In genomic region chr12:28191018-28191595, GRCh38 we compare ENCODE assay signal across 8 cellular contexts. TPM values are rescaled to one million over a fixed set of nuclear protein-coding genes. Genes with fewer than 3 reads are reported as not detected.
DNase-seq lines count a peak whose midpoint lies in the region; ATAC-seq and TF ChIP-seq lines count a peak whose summit lies in the region.

No MANE protein-coding gene starts in this region.

- H3K79me2 ChIP-seq in OCI-LY3 (ENCODE audit: low read length), result peaks cover 37% of the 10 kb centered on the region

- intact Hi-C loops in left ventricle myocardium superior (cut with micrococcal nuclease), result no loop called here

- peak; percentile 76 for DNase-seq in ELR (ENCODE audit: low read depth)
- DNase-seq in HAP-1 (ENCODE audit: low spot score in 2 of 2), result no peak
- DNase-seq in left ventricle myocardium superior, result peak; percentile 33
- DNase-seq in retinal pigment epithelial cell (ENCODE audit: low read depth), result no peak
- no peak for DNase-seq in OCI-M2 (lab: John Stamatoyannopoulos, UW; ENCODE audit: unreplicated experiment)
- DNase-seq in DMS53 (lab: John Stamatoyannopoulos, UW), result no peak

- H3K4me3 Mint-ChIP-seq in activated naive CD4-positive, alpha-beta T cell treated with anti-CD3 and anti-CD28 coated beads, Interleukin-2, amount 50 U/mL, for 24 hours, result peak overlapping the region; percentile 92

- peak overlapping the region; percentile 99 for H3K27ac Mint-ChIP-seq in activated naive CD4-positive, alpha-beta T cell treated with anti-CD3 and anti-CD28 coated beads, Interleukin-2, amount 50 U/mL, for 24 hours

- H3K27me3 Mint-ChIP-seq in activated naive CD4-positive, alpha-beta T cell treated with anti-CD3 and anti-CD28 coated beads, Interleukin-2, amount 50 U/mL, for 24 hours, result no peaks in the 10 kb centered on the region

- H3K9me3 Mint-ChIP-seq in activated naive CD4-positive, alpha-beta T cell treated with anti-CD3 and anti-CD28 coated beads, Interleukin-2, amount 50 U/mL, for 24 hours, result no peaks in the 10 kb centered on the region

- H3K36me3 ChIP-seq in HAP-1 (replicated peaks), result peaks cover 3% of the 10 kb centered on the region; the same call in 1 of the 2 replicates
- H3K36me3 ChIP-seq in OCI-LY3 (replicated peaks; ENCODE audit: low read depth, low read length), result no peaks in the 10 kb centered on the region

- peak; percentile 64 for ATAC-seq in left ventricle myocardium superior

- H2AFZ ChIP-seq in OCI-LY3 (ENCODE audit: low read depth, low read length), result peak overlapping the region; percentile 94

- H3K9ac ChIP-seq in OCI-LY3 (ENCODE audit: low read length), result peak overlapping the region; percentile 75

- in situ Hi-C loops in HAP-1 (cut with MboI; ENCODE audit: low sequenced_read_pairs), result no loop called here

- peaks cover 19% of the 10 kb centered on the region for H3K36me3 Mint-ChIP-seq in activated naive CD4-positive, alpha-beta T cell treated with anti-CD3 and anti-CD28 coated beads, Interleukin-2, amount 50 U/mL, for 24 hours

- no peaks in the 10 kb centered on the region for H3K27me3 ChIP-seq in HAP-1 (ENCODE audit: low read depth)
- no peaks in the 10 kb centered on the region for H3K27me3 ChIP-seq in OCI-LY3 (ENCODE audit: low read depth, low read length)

- H3K4me2 ChIP-seq in OCI-LY3 (ENCODE audit: low read length), result peak overlapping the region; percentile 86

- peaks cover 83% of the 10 kb centered on the region for H3K4me1 Mint-ChIP-seq in activated naive CD4-positive, alpha-beta T cell treated with anti-CD3 and anti-CD28 coated beads, Interleukin-2, amount 50 U/mL, for 24 hours

- H3K4me3 ChIP-seq in HAP-1 (peak overlapping the region; percentile 58), OCI-LY3 (ENCODE audit: low read length) (peak overlapping the region; percentile 88), retinal pigment epithelial cell (ENCODE audit: low read length) (peak overlapping the region; percentile 83)

- H3K4me1 ChIP-seq in HAP-1 (peaks cover 30% of the 10 kb centered on the region), OCI-LY3 (ENCODE audit: low read length) (peaks cover 14% of the 10 kb centered on the region)

- H3K9me3 ChIP-seq in HAP-1 (no peaks in the 10 kb centered on the region), OCI-LY3 (ENCODE audit: insufficient read depth, low read length) (no peaks in the 10 kb centered on the region)

- TF ChIP-seq CTCF in OCI-LY3 (IDR thresholded peaks at IDR 0.05; ENCODE audit: low read depth, low read length), result no peak
- no peak for TF ChIP-seq CTCF in retinal pigment epithelial cell (conservative IDR thresholded peaks at IDR 0.05; ENCODE audit: low read depth, low read length)

- H4K20me1 ChIP-seq in OCI-LY3 (ENCODE audit: insufficient read depth, low read length), result no peaks in the 10 kb centered on the region

- peak overlapping the region; percentile 55 for H3K27ac ChIP-seq in OCI-LY3 (ENCODE audit: low read length)

RNA-seq across cellular contexts. Expression of gene CCDC91, which starts 0.9 kb away (rescaled TPM):
- 46.0 TPM for total RNA-seq in left ventricle myocardium superior

Comparison
In these comparisons a context has a peak if more than half of its experiments do, and no peak if none do; other contexts are left out.
1. DNase-seq: peak in ELR (single experiment) and left ventricle myocardium superior (single experiment); none in HAP-1 (0 of 2), retinal pigment epithelial cell (single experiment), OCI-M2 (single experiment) and DMS53 (single experiment).
2. Peak in every context shown above with its lines, with median percentiles within 50 percentile points of each other: H3K4me3 ChIP-seq.